1 cellular context compared by ENCODE assay signal in the genomic region with DNA sequence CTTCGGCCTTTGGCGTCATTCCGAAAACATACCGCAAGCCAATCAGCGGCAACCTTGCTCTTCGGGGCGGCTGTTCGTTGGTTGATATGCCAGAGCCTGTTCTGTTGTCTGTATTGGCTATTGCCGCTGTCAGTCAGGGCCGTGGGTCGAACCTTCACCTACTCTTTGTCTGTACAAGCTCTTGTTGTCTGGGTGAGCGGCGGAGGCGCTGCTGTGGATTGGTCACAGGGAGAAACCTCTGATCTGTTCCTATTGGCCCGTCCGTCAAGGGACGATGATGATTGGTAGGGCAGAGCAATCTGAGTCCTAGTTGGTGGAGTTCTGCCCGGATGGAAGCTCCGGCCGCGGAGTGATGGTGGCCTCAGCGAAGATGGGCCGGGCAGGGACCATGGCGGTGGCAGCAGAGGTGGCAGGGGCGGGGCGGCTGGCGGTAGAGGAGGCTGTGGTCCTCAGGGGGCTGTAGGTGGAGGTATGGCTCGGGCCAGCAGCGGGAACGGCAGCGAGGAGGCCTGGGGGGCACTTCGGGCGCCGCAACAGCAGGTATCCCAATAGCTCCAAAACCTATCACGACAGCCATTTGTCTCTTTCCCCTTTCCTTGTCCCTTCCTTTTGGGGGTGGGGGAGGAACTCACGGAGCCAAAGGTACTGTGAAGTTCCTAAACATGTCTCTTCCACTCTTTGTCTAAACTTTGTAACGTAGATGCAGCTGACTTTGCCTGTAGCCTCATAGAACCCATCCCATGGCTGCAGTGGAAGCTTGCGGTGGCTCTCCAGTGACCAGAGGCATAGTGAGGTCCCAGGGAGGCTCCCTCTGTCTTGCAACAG.
TF ChIP-seq lines count a peak whose summit lies in the region.

WBP1 (plus strand) TSS at position 307 of the 825 bp plus-strand sequence; CDS start at position 472, 165 bp downstream.

TF ChIP-seq in liver, 16 proteins besides CTCF, POLR2A, EP300 and RAD21 (continued from another document):
- TF ChIP-seq, protein P1, sequence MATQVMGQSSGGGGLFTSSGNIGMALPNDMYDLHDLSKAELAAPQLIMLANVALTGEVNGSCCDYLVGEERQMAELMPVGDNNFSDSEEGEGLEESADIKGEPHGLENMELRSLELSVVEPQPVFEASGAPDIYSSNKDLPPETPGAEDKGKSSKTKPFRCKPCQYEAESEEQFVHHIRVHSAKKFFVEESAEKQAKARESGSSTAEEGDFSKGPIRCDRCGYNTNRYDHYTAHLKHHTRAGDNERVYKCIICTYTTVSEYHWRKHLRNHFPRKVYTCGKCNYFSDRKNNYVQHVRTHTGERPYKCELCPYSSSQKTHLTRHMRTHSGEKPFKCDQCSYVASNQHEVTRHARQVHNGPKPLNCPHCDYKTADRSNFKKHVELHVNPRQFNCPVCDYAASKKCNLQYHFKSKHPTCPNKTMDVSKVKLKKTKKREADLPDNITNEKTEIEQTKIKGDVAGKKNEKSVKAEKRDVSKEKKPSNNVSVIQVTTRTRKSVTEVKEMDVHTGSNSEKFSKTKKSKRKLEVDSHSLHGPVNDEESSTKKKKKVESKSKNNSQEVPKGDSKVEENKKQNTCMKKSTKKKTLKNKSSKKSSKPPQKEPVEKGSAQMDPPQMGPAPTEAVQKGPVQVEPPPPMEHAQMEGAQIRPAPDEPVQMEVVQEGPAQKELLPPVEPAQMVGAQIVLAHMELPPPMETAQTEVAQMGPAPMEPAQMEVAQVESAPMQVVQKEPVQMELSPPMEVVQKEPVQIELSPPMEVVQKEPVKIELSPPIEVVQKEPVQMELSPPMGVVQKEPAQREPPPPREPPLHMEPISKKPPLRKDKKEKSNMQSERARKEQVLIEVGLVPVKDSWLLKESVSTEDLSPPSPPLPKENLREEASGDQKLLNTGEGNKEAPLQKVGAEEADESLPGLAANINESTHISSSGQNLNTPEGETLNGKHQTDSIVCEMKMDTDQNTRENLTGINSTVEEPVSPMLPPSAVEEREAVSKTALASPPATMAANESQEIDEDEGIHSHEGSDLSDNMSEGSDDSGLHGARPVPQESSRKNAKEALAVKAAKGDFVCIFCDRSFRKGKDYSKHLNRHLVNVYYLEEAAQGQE (IDR thresholded peaks at IDR 0.05): peak; percentile 55
- no peak for TF ChIP-seq FOXA1 (IDR thresholded peaks at IDR 0.05)
- TF ChIP-seq EGR1 (IDR thresholded peaks at IDR 0.05; ENCODE audit: low read depth in 2 of 2): no peak
- TF ChIP-seq JUND (IDR thresholded peaks at IDR 0.05): no peak
- TF ChIP-seq GABPA (IDR thresholded peaks at IDR 0.05 in 1 of 2, conservative IDR thresholded peaks at IDR 0.05 in 1 of 2): peak; percentile 45 to 86
